13 cellular contexts compared by ENCODE assay signal in the genomic region with DNA sequence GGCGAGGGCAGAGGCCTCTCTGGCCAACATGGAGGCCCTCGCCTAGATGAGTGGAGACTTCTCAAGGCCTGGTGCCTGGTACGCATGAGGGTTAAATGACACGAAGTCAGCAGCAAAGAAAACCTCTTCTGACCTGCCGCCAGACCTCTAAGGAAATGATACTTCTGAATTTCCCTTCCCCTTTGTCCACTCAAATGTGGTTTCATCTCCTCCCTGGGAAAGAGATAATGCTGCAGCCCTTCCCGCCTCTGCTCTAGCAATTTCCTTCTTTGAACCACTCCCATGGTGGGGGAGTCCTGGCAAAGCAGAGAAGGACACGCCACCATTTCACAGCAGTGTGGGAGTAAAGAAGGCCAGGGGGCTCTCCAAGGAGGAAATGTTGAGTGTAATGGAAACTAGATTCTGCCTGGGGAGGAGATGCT.
DNase-seq lines count a peak whose midpoint lies in the region; TF ChIP-seq lines count a peak whose summit lies in the region.
"Had no signal": no experiment of that assay in that cellular context is flagged by ENCODE, and none has a peak within 500 bp of the region (broad histone marks: within the 10 kb centered on the region; RNA-seq: fewer than 3 reads in every experiment).

No MANE protein-coding gene starts in this region.

- H3K27ac Mint-ChIP-seq in endothelial cell (ENCODE audit: unreplicated experiment): peak overlapping the region; percentile 88
- no peak overlapping the region for H3K27ac Mint-ChIP-seq in neural crest cell (ENCODE audit: unreplicated experiment)
- H3K27ac Mint-ChIP-seq: T-helper 1 cell treated with Interleukin-12 subunit alpha and Interleukin-12 subunit beta and Interleukin-4 antibody, amounts not matched to agents 30 μg/mL and 1 μg/mL, for 36 hours had no signal

- BruUV-seq in PC-9 (replicated peaks; lab: Mats Ljungman, UMichigan): no TSS peak

- H3K27me3 Mint-ChIP-seq in endothelial cell (ENCODE audit: unreplicated experiment): peaks cover 3% of the 10 kb centered on the region
- H3K27me3 Mint-ChIP-seq in neural crest cell (ENCODE audit: low read depth): no peaks in the 10 kb centered on the region

- 0 out of 2 replicates have a peak, but pooled peaks cover 8% of the 10 kb centered on the region for H3F3A ChIP-seq in PC-9 (ENCODE audit: insufficient read depth, low read depth)

- H3K4me3 ChIP-seq in GM06990 (replicated peaks; ENCODE audit: low read depth, low read length): no peak overlapping the region
- no peak overlapping the region for H3K4me3 ChIP-seq in dorsolateral prefrontal cortex
- no peak overlapping the region for H3K4me3 ChIP-seq in PC-9

- H3K9me3 Mint-ChIP-seq in endothelial cell (ENCODE audit: unreplicated experiment): no peaks in the 10 kb centered on the region
- no peaks in the 10 kb centered on the region for H3K9me3 Mint-ChIP-seq in neural crest cell
- H3K9me3 Mint-ChIP-seq: T-helper 1 cell treated with Interleukin-12 subunit alpha and Interleukin-12 subunit beta and Interleukin-4 antibody, amounts not matched to agents 30 μg/mL and 1 μg/mL, for 36 hours had no signal

- H3K79me2 ChIP-seq in PC-9 (ENCODE audit: low read depth): no peaks in the 10 kb centered on the region

- no peak overlapping the region for H2AFZ ChIP-seq in PC-9

- H3K9me3 ChIP-seq in PC-9 (ENCODE audit: insufficient read depth, low read depth): no peaks in the 10 kb centered on the region

- DNase-seq in GM06990 (ENCODE audit: extremely low read depth, insufficient read length): peak; percentile 31
- DNase-seq in Kasumi-1 (lab: John Stamatoyannopoulos, UW): peak; percentile 27 to 28
- DNase-seq in endothelial cell (ENCODE audit: low spot score): no peak
- DNase-seq in neural crest cell (ENCODE audit: low read depth, low spot score): no peak
- no peak for DNase-seq in superior temporal gyrus (ENCODE audit: extremely low spot score)
- DNase-seq in dorsolateral prefrontal cortex: no peak
- no peak for DNase-seq in PC-9
- no peak for DNase-seq in NCI-H2227 (lab: John Stamatoyannopoulos, UW; ENCODE audit: unreplicated experiment)
- DNase-seq: activated CD4-positive, alpha-beta T cell treated with anti-CD3 and anti-CD28 coated beads, Interleukin-2, amount 50 U/mL, for 48 hours; activated naive CD4-positive, alpha-beta T cell; DMS79 treated with DMSO at 0.1 percent for 48 hours; kidney had no signal

- H3K27me3 ChIP-seq in GM06990 (replicated peaks; ENCODE audit: control insufficient read depth, insufficient read depth, low read length): no peaks in the 10 kb centered on the region
- H3K27me3 ChIP-seq in dorsolateral prefrontal cortex: no peaks in the 10 kb centered on the region
- no peaks in the 10 kb centered on the region for H3K27me3 ChIP-seq in PC-9 (ENCODE audit: insufficient read depth, low read depth)

- H3K36me3 ChIP-seq in GM06990 (ENCODE audit: control insufficient read depth, insufficient read depth, low read length): no peaks in the 10 kb centered on the region
- H3K36me3 ChIP-seq in PC-9 (ENCODE audit: low read depth): no peaks in the 10 kb centered on the region

- TF ChIP-seq CTCF in GM06990 (IDR thresholded peaks at IDR 0.05; ENCODE audit: insufficient read depth, low read length, poor library complexity, severe bottlenecking) (no peak), endothelial cell (IDR thresholded peaks at IDR 0.05; ENCODE audit: unreplicated experiment) (no peak), neural crest cell (conservative IDR thresholded peaks at IDR 0.05) (no peak), dorsolateral prefrontal cortex (IDR thresholded peaks at IDR 0.05 in 54 of 56, conservative IDR thresholded peaks at IDR 0.05 in 2 of 56; ENCODE audit: low read depth in 1 of 56, partially characterized antibody in 56 of 56) (no peak), PC-9 (conservative IDR thresholded peaks at IDR 0.05) (no peak)

- peaks cover 40% of the 10 kb centered on the region for H3K4me1 Mint-ChIP-seq in endothelial cell (ENCODE audit: unreplicated experiment)
- peaks cover 46% of the 10 kb centered on the region for H3K4me1 Mint-ChIP-seq in neural crest cell

- CTCF ChIA-PET in PC-9 (lab: Charles Lee): no interaction called here

- H3K36me3 Mint-ChIP-seq in endothelial cell (ENCODE audit: low read depth, unreplicated experiment): peaks cover 3% of the 10 kb centered on the region
- peaks cover 7% of the 10 kb centered on the region for H3K36me3 Mint-ChIP-seq in neural crest cell (ENCODE audit: low read depth)

- intact Hi-C loops in dorsolateral prefrontal cortex (cut with DNase I): loop anchor here in 1 of 2 donors (5.0 kb wide), 1 partner anchor 80 kb away; no protein-coding TSS in a partner anchor
- intact Hi-C loops in PC-9 (cut with micrococcal nuclease; ENCODE audit: unreplicated experiment): no loop called here

- H3K4me3 Mint-ChIP-seq in endothelial cell (ENCODE audit: unreplicated experiment) (peak overlapping the region; percentile 33), neural crest cell (peak overlapping the region; percentile 25)
- H3K4me3 Mint-ChIP-seq: T-helper 1 cell treated with Interleukin-12 subunit alpha and Interleukin-12 subunit beta and Interleukin-4 antibody, amounts not matched to agents 30 μg/mL and 1 μg/mL, for 36 hours had no signal

- peak overlapping the region in 8 of 59 donors; percentile 24 to 87 (median 62) for H3K27ac ChIP-seq in dorsolateral prefrontal cortex
- no peak overlapping the region for H3K27ac ChIP-seq in PC-9

- H3K9me2 ChIP-seq in PC-9 (ENCODE audit: insufficient read depth): no peaks in the 10 kb centered on the region

- POLR2A ChIA-PET in PC-9 (lab: Charles Lee; ENCODE audit: unreplicated experiment): no interaction called here

- no peak overlapping the region for H3K4me2 ChIP-seq in PC-9

- H3K4me1 ChIP-seq in PC-9 (replicated peaks; ENCODE audit: insufficient read depth): peaks cover under 1% of the 10 kb centered on the region; the same call in 1 of the 2 replicates

- H4K20me1 ChIP-seq in PC-9 (ENCODE audit: insufficient read depth): no peaks in the 10 kb centered on the region

Comparison
In these comparisons a context has a peak if more than half of its experiments do, and no peak if none do; other contexts are left out.
1. DNase-seq: peak in GM06990 (single experiment) and Kasumi-1 (2 of 2); none in endothelial cell (single experiment), neural crest cell (single experiment), superior temporal gyrus (single experiment), dorsolateral prefrontal cortex (0 of 10), PC-9 (0 of 2) and NCI-H2227 (single experiment).